24 cellular contexts compared by ENCODE assay signal in genomic region chr19:24062222-24062621, GRCh38. TPM values are rescaled to one million over a fixed set of nuclear protein-coding genes. Genes with fewer than 3 reads are reported as not detected.
DNase-seq lines count a peak whose midpoint lies in the region; ATAC-seq and TF ChIP-seq lines count a peak whose summit lies in the region.
"Had no signal": no experiment of that assay in that cellular context is flagged by ENCODE, and none has a peak within 500 bp of the region (broad histone marks: within the 10 kb centered on the region; RNA-seq: fewer than 3 reads in every experiment).

No MANE protein-coding gene starts in this region.

- H3K4me1 ChIP-seq in osteoblast (ENCODE audit: insufficient read depth, low read length) = no peaks in the 10 kb centered on the region
- H3K4me1 ChIP-seq: psoas muscle, SJSA1, upper lobe of left lung had no signal

- no peaks in the 10 kb centered on the region for H3K27me3 ChIP-seq in osteoblast (ENCODE audit: insufficient read depth, low read length)
- H3K27me3 ChIP-seq: hepatocyte, SJSA1, upper lobe of left lung had no signal

- peaks cover 33% of the 10 kb centered on the region for H3K36me3 ChIP-seq in osteoblast (ENCODE audit: insufficient read depth, low read length)

- peak; percentile 74 to 84 for ATAC-seq in activated naive CD4-positive, alpha-beta T cell treated with anti-CD3 and anti-CD28 coated beads, Interleukin-2, amount 50 U/mL, for 72 hours
- ATAC-seq in HG02610 (IDR thresholded peaks at IDR 0.05; ENCODE audit: unreplicated experiment) = peak; percentile 73
- no peak for ATAC-seq in GM18517 (IDR thresholded peaks at IDR 0.05; ENCODE audit: unreplicated experiment)
- ATAC-seq: CD8-positive, alpha-beta T cell; psoas muscle had no signal

- H3K79me2 ChIP-seq in osteoblast (ENCODE audit: insufficient read depth, low read length) = no peaks in the 10 kb centered on the region
- H3K79me2 ChIP-seq: hepatocyte had no signal

- no peak overlapping the region for H3K27ac ChIP-seq in osteoblast (ENCODE audit: low read depth, low read length)
- H3K27ac ChIP-seq: hepatocyte, HL-60, psoas muscle, SJSA1, upper lobe of left lung had no signal

- TF ChIP-seq CTCF in nephron progenitor cell (IDR thresholded peaks at IDR 0.05) = no peak
- no peak for TF ChIP-seq CTCF in osteoblast (IDR thresholded peaks at IDR 0.05; ENCODE audit: extremely low read depth, low read depth, low read length)

- H4K20me1 ChIP-seq in osteoblast (ENCODE audit: insufficient read depth, low read length) = no peaks in the 10 kb centered on the region

- H3K27me3 Mint-ChIP-seq in activated naive CD8-positive, alpha-beta T cell treated with anti-CD3 and anti-CD28 coated beads for 36 hours = no peaks in the 10 kb centered on the region
- H3K27me3 Mint-ChIP-seq in stimulated activated naive CD8-positive, alpha-beta T cell treated with anti-CD3 and anti-CD28 coated beads, Interleukin-15, Interleukin-2, amounts not matched to agents 100 ng/mL and 50 ng/mL, for 24 hours = no peaks in the 10 kb centered on the region
- H3K27me3 Mint-ChIP-seq in nephron progenitor cell (ENCODE audit: low read depth, poor library complexity) = no peaks in the 10 kb centered on the region
- H3K27me3 Mint-ChIP-seq: activated CD4-positive, alpha-beta memory T cell treated with anti-CD3 and anti-CD28 coated beads for 36 hours; IgD-negative memory B cell had no signal

- H3K4me3 Mint-ChIP-seq in activated naive CD8-positive, alpha-beta T cell treated with anti-CD3 and anti-CD28 coated beads for 36 hours = no peak overlapping the region
- no peak overlapping the region for H3K4me3 Mint-ChIP-seq in stimulated activated naive CD8-positive, alpha-beta T cell treated with anti-CD3 and anti-CD28 coated beads, Interleukin-15, Interleukin-2, amounts not matched to agents 100 ng/mL and 50 ng/mL, for 24 hours
- H3K4me3 Mint-ChIP-seq in nephron progenitor cell = no peak overlapping the region
- H3K4me3 Mint-ChIP-seq: activated CD4-positive, alpha-beta memory T cell treated with anti-CD3 and anti-CD28 coated beads for 36 hours; CD8-positive, alpha-beta T cell; IgD-negative memory B cell; neural crest cell had no signal

- no peak for DNase-seq in activated naive CD4-positive, alpha-beta T cell treated with anti-CD3 and anti-CD28 coated beads, Interleukin-2, amount 50 U/mL, for 72 hours (ENCODE audit: low spot score in 2 of 2)
- no peak for DNase-seq in activated naive CD4-positive, alpha-beta T cell treated with anti-CD3 and anti-CD28 coated beads, Interleukin-2, amount 50 U/mL, for 16 hours
- no peak for DNase-seq in activated naive CD8-positive, alpha-beta T cell treated with anti-CD3 and anti-CD28 coated beads for 36 hours
- DNase-seq in nephron progenitor cell (no peak), osteoblast (ENCODE audit: insufficient read length, low spot score, missing footprints) (no peak)
- DNase-seq: activated CD4-positive, alpha-beta memory T cell treated with anti-CD3 and anti-CD28 coated beads for 36 hours; CD8-positive, alpha-beta T cell; cortex of kidney; MM.1S; NCI-H1436 treated with DMSO at 0.1 percent for 48 hours; OCI-M1; psoas muscle; small intestine; stimulated activated CD4-positive, alpha-beta T cell treated with anti-CD3 and anti-CD28 coated beads, Interleukin-2, amount 100 ng/mL, for 48 hours; T-helper 2 cell; upper lobe of left lung had no signal

- no peak overlapping the region for H3K4me2 ChIP-seq in osteoblast (ENCODE audit: insufficient read depth, low read length)
- H3K4me2 ChIP-seq: hepatocyte had no signal

- no peaks in the 10 kb centered on the region for H3K9me3 Mint-ChIP-seq in activated naive CD4-positive, alpha-beta T cell treated with anti-CD3 and anti-CD28 coated beads, Interleukin-2, amount 50 U/mL, for 72 hours
- no peaks in the 10 kb centered on the region for H3K9me3 Mint-ChIP-seq in activated naive CD8-positive, alpha-beta T cell treated with anti-CD3 and anti-CD28 coated beads for 36 hours
- no peaks in the 10 kb centered on the region for H3K9me3 Mint-ChIP-seq in stimulated activated naive CD8-positive, alpha-beta T cell treated with anti-CD3 and anti-CD28 coated beads, Interleukin-15, Interleukin-2, amounts not matched to agents 100 ng/mL and 50 ng/mL, for 24 hours
- H3K9me3 Mint-ChIP-seq in nephron progenitor cell = no peaks in the 10 kb centered on the region
- H3K9me3 Mint-ChIP-seq: activated CD4-positive, alpha-beta memory T cell treated with anti-CD3 and anti-CD28 coated beads for 36 hours; CD8-positive, alpha-beta T cell; IgD-negative memory B cell; neural crest cell had no signal

- peaks cover 39 to 53% of the 10 kb centered on the region in 2 donors for H3K36me3 Mint-ChIP-seq in activated naive CD4-positive, alpha-beta T cell treated with anti-CD3 and anti-CD28 coated beads, Interleukin-2, amount 50 U/mL, for 72 hours
- H3K36me3 Mint-ChIP-seq in activated naive CD8-positive, alpha-beta T cell treated with anti-CD3 and anti-CD28 coated beads for 36 hours = peaks cover 43% of the 10 kb centered on the region
- H3K36me3 Mint-ChIP-seq in stimulated activated naive CD8-positive, alpha-beta T cell treated with anti-CD3 and anti-CD28 coated beads, Interleukin-15, Interleukin-2, amounts not matched to agents 100 ng/mL and 50 ng/mL, for 24 hours (ENCODE audit: low read depth) = peaks cover 57% of the 10 kb centered on the region
- peaks cover 84% of the 10 kb centered on the region for H3K36me3 Mint-ChIP-seq in nephron progenitor cell (ENCODE audit: low read depth)

- H3K27ac Mint-ChIP-seq in activated naive CD4-positive, alpha-beta T cell treated with anti-CD3 and anti-CD28 coated beads, Interleukin-2, amount 50 U/mL, for 72 hours = peak overlapping the region; percentile 20 to 83
- peak overlapping the region; percentile 56 for H3K27ac Mint-ChIP-seq in activated naive CD8-positive, alpha-beta T cell treated with anti-CD3 and anti-CD28 coated beads for 36 hours
- H3K27ac Mint-ChIP-seq in stimulated activated naive CD8-positive, alpha-beta T cell treated with anti-CD3 and anti-CD28 coated beads, Interleukin-15, Interleukin-2, amounts not matched to agents 100 ng/mL and 50 ng/mL, for 24 hours = peak overlapping the region; percentile 45
- H3K27ac Mint-ChIP-seq in nephron progenitor cell = no peak overlapping the region
- H3K27ac Mint-ChIP-seq: activated CD4-positive, alpha-beta memory T cell treated with anti-CD3 and anti-CD28 coated beads for 36 hours; CD8-positive, alpha-beta T cell; IgD-negative memory B cell had no signal

- H3K9me3 ChIP-seq in osteoblast (ENCODE audit: low read depth, low read length) = no peaks in the 10 kb centered on the region
- H3K9me3 ChIP-seq: psoas muscle, SJSA1, upper lobe of left lung had no signal

- no peak overlapping the region for H3K4me3 ChIP-seq in osteoblast (ENCODE audit: insufficient read depth, low read length)
- H3K4me3 ChIP-seq: hepatocyte, psoas muscle, SJSA1, upper lobe of left lung had no signal

- H2AFZ ChIP-seq in osteoblast (ENCODE audit: low read length) = no peak overlapping the region
- H2AFZ ChIP-seq: hepatocyte had no signal

- H3K4me1 Mint-ChIP-seq in activated naive CD8-positive, alpha-beta T cell treated with anti-CD3 and anti-CD28 coated beads for 36 hours = peaks cover 7% of the 10 kb centered on the region
- peaks cover 19% of the 10 kb centered on the region for H3K4me1 Mint-ChIP-seq in stimulated activated naive CD8-positive, alpha-beta T cell treated with anti-CD3 and anti-CD28 coated beads, Interleukin-15, Interleukin-2, amounts not matched to agents 100 ng/mL and 50 ng/mL, for 24 hours (ENCODE audit: low read depth)
- no peaks in the 10 kb centered on the region for H3K4me1 Mint-ChIP-seq in nephron progenitor cell
- H3K4me1 Mint-ChIP-seq: IgD-negative memory B cell, neural crest cell had no signal

RNA-seq across cellular contexts. Expression of gene ZNF254, which starts 24.8 kb away (rescaled TPM):
- total RNA-seq in activated naive CD4-positive, alpha-beta T cell treated with anti-CD3 and anti-CD28 coated beads, Interleukin-2, amount 50 U/mL, for 72 hours = 10 to 100 TPM; 10.7 to 14.0 TPM
- total RNA-seq in activated naive CD8-positive, alpha-beta T cell treated with anti-CD3 and anti-CD28 coated beads for 36 hours = 1 to 10 TPM; 9.7 to 9.9 TPM
- total RNA-seq in osteoblast = 15.2 and 16.2 TPM in 2 replicates
